In the genomic region with DNA sequence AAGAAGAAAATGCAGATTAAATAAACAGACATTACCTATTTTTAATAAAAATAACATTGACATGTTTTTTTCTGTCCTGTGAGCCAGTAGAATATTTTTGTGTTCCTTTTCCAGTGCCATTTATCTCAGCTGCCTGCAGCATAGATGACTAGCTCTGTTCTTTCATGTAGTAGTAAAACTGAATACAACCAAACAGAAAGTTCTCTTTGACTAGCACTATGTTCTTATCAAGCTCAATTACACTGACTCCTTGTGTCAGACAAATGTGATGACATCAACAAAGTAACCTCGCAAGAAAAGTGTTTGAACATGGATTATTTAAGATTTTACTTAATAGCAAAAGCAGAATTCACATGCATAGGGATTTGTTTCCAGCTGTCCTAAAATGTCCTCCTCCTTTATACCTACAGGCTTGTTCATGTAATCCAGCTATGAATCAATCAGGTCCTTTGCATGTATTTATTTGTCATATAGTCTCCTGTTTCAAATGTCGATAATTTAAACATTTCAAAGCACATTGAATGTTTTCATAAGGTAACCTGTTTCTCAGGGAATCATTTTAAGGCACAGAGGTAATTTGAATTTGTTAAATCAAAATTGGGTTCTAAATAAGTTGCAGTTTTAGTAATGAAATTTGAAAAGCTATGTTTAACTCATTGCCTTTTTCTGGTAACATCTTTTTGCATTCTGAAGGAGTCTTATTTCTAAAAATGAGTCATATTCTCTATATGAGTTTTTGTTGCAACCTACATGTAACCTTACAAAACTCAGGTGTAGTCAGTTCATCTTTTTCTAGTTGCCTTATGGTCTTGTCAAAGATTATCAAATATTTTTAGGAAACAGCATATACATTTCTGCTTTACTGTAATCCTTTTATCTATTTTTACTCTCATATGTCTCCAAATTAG, we compare ENCODE assay signal across 19 cellular contexts.
DNase-seq lines count a peak whose midpoint lies in the region; ATAC-seq, FAIRE-seq and TF ChIP-seq lines count a peak whose summit lies in the region.
"Had no signal": no experiment of that assay in that cellular context is flagged by ENCODE, and none has a peak within 500 bp of the region (broad histone marks: within the 10 kb centered on the region; RNA-seq: fewer than 3 reads in every experiment).

No MANE protein-coding gene starts in this region.

- TF ChIP-seq CTCF in osteoblast (IDR thresholded peaks at IDR 0.05; ENCODE audit: extremely low read depth, low read depth, low read length): no peak

- H3K9me3 ChIP-seq in osteoblast (ENCODE audit: low read depth, low read length): no peaks in the 10 kb centered on the region

- peaks cover 8% of the 10 kb centered on the region for H3K27me3 ChIP-seq in osteoblast (ENCODE audit: insufficient read depth, low read length)

- no peak overlapping the region for H2AFZ ChIP-seq in osteoblast (ENCODE audit: low read length)

- no peak for FAIRE-seq in RCC 7860 (lab: Jason Lieb, UNC)
- FAIRE-seq: frontal cortex, GM18507 had no signal

- no peaks in the 10 kb centered on the region for H3K79me2 ChIP-seq in osteoblast (ENCODE audit: insufficient read depth, low read length)

- ATAC-seq in GM18499 (IDR thresholded peaks at IDR 0.05; ENCODE audit: insufficient read depth, unreplicated experiment): peak; percentile 81
- ATAC-seq in GM19455 (IDR thresholded peaks at IDR 0.05; ENCODE audit: unreplicated experiment): peak; percentile 88
- ATAC-seq in HG02884 (IDR thresholded peaks at IDR 0.05; ENCODE audit: unreplicated experiment): peak; percentile 90
- peak; percentile 83 for ATAC-seq in HG03565 (IDR thresholded peaks at IDR 0.05; ENCODE audit: unreplicated experiment)
- ATAC-seq: mucosa of descending colon had no signal

- H3K4me2 ChIP-seq in osteoblast (ENCODE audit: insufficient read depth, low read length): no peak overlapping the region

- DNase-seq in NCI-H1048 (lab: John Stamatoyannopoulos, UW) (no peak), osteoblast (ENCODE audit: insufficient read length, low spot score, missing footprints) (no peak), RCC 7860 (ENCODE audit: low spot score) (no peak)
- no peak for DNase-seq in stimulated activated CD4-positive, alpha-beta T cell treated with anti-CD3 and anti-CD28 coated beads, Interleukin-2, amount 100 ng/mL, for 24 hours
- DNase-seq: amygdala; DMS79; mucosa of descending colon; NCI-H1436; NCI-H510A treated with DMSO at 0.1 percent for 48 hours; SHP77 treated with DMSO at 0.1 percent for 48 hours; stimulated activated CD4-positive, alpha-beta T cell treated with anti-CD3 and anti-CD28 coated beads, Interleukin-1b, Interleukin-23, amount 100 ng/mL, for 48 hours; stimulated activated naive CD4-positive, alpha-beta T cell had no signal

- H3K4me1 ChIP-seq in osteoblast (ENCODE audit: insufficient read depth, low read length): peaks cover 13% of the 10 kb centered on the region

- no peak overlapping the region for H3K27ac ChIP-seq in osteoblast (ENCODE audit: low read depth, low read length)
- H3K27ac ChIP-seq: VCaP had no signal

- no peak overlapping the region for H3K4me3 ChIP-seq in osteoblast (ENCODE audit: insufficient read depth, low read length)
- H3K4me3 ChIP-seq: mucosa of descending colon had no signal

- no peaks in the 10 kb centered on the region for H3K36me3 ChIP-seq in osteoblast (ENCODE audit: insufficient read depth, low read length)

- no peaks in the 10 kb centered on the region for H4K20me1 ChIP-seq in osteoblast (ENCODE audit: insufficient read depth, low read length)
